In the genomic region with DNA sequence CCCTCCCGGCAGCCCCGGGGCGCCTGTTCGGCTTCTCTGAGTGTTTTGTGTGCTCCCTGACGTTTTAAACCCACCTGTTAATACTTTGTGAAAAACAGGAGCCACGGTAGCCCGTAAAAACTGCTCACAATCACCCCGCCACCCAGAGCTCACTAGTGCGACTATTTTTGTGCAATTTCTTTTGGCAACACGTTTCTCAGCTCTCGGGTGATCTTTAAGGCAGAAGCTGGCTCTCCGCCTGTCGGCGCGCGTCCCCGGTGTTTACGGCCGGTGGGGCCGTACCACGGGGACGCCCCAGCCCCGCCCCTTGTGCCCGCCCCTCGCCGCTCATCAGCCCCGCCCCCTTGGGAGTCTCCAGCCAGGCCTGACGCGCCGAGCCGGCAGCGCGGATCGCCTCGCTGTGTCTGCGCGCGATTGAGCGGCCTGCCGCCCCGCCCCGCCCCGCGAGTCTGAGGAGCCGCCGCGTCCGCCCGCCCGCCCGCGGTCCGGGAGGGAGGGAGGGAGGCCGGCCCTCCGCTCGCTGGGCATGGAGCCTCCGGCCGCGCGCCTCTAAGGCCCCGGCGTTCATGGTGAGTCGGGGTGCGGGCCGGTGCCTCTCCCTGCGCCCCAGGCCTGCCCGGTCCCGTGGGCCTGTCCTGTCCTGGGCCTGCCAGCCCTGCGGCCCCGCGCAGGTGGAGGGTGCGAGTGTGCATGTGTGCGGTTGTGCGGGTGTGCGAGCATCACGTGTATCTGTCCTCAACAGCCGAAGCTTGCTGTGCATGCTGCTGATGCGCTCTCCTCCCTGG, we compare ENCODE assay signal across 1 cellular context.
TF ChIP-seq lines count a peak whose summit lies in the region.

No MANE protein-coding gene starts in this region.

TF ChIP-seq in HCT116, 20 proteins besides CTCF, POLR2A, EP300 and RAD21 (continued from another document):
- TF ChIP-seq, protein P1, sequence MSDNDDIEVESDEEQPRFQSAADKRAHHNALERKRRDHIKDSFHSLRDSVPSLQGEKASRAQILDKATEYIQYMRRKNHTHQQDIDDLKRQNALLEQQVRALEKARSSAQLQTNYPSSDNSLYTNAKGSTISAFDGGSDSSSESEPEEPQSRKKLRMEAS (IDR thresholded peaks at IDR 0.05) = peak; percentile 68
- TF ChIP-seq FOSL1 (IDR thresholded peaks at IDR 0.05; ENCODE audit: low read depth) = no peak
- peak; percentile 69 for TF ChIP-seq SIN3A (IDR thresholded peaks at IDR 0.05; ENCODE audit: low read depth)
- TF ChIP-seq YY1 (IDR thresholded peaks at IDR 0.05; ENCODE audit: extremely low read depth, insufficient replicate concordance, low read depth, low read length) = peak; percentile 85
- no peak for TF ChIP-seq EGR1 (IDR thresholded peaks at IDR 0.05; ENCODE audit: low read depth)
- TF ChIP-seq POLR2AphosphoS5 (IDR thresholded peaks at IDR 0.05; ENCODE audit: low read depth, low read length) = peak; percentile 72
- TF ChIP-seq, protein P2, sequence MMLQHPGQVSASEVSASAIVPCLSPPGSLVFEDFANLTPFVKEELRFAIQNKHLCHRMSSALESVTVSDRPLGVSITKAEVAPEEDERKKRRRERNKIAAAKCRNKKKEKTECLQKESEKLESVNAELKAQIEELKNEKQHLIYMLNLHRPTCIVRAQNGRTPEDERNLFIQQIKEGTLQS (IDR thresholded peaks at IDR 0.05) = no peak
- no peak for TF ChIP-seq JUND (IDR thresholded peaks at IDR 0.05)
- no peak for TF ChIP-seq CEBPB (IDR thresholded peaks at IDR 0.05; ENCODE audit: low read depth)
- no peak for TF ChIP-seq EZH2phosphoT487 (IDR thresholded peaks at IDR 0.05; ENCODE audit: borderline replicate concordance)
- no peak for TF ChIP-seq EZH2 (IDR thresholded peaks at IDR 0.05)
- TF ChIP-seq SRF (IDR thresholded peaks at IDR 0.05; ENCODE audit: low read depth) = peak; percentile 94
- TF ChIP-seq ZFX (IDR thresholded peaks at IDR 0.05) = peak; percentile 83
- TF ChIP-seq, protein P3, sequence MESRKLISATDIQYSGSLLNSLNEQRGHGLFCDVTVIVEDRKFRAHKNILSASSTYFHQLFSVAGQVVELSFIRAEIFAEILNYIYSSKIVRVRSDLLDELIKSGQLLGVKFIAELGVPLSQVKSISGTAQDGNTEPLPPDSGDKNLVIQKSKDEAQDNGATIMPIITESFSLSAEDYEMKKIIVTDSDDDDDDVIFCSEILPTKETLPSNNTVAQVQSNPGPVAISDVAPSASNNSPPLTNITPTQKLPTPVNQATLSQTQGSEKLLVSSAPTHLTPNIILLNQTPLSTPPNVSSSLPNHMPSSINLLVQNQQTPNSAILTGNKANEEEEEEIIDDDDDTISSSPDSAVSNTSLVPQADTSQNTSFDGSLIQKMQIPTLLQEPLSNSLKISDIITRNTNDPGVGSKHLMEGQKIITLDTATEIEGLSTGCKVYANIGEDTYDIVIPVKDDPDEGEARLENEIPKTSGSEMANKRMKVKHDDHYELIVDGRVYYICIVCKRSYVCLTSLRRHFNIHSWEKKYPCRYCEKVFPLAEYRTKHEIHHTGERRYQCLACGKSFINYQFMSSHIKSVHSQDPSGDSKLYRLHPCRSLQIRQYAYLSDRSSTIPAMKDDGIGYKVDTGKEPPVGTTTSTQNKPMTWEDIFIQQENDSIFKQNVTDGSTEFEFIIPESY (IDR thresholded peaks at IDR 0.05; ENCODE audit: extremely low read depth, insufficient replicate concordance, low read length) = no peak
